In genomic region chr14:71590131-71590530, GRCh38 we compare ENCODE assay signal across 1 cellular context.
TF ChIP-seq lines count a peak whose summit lies in the region.

No MANE protein-coding gene starts in this region.

TF ChIP-seq in IMR-90, 13 proteins besides CTCF, POLR2A, EP300 and RAD21 (continued from another document):
- no peak for TF ChIP-seq MXI1 (IDR thresholded peaks at IDR 0.05; ENCODE audit: borderline replicate concordance, low read depth, low read length)
- TF ChIP-seq CEBPB (IDR thresholded peaks at IDR 0.05; ENCODE audit: low read depth, low read length) = no peak
- TF ChIP-seq MAFK (IDR thresholded peaks at IDR 0.05; ENCODE audit: low read depth, low read length) = no peak
- no peak for TF ChIP-seq USF2 (IDR thresholded peaks at IDR 0.05; ENCODE audit: low read depth, low read length)
